In genomic region chr3:150544726-150545125, GRCh38 we compare ENCODE assay signal across 8 cellular contexts. TPM values are rescaled to one million over a fixed set of nuclear protein-coding genes. Genes with fewer than 3 reads are reported as not detected.
DNase-seq lines count a peak whose midpoint lies in the region; TF ChIP-seq lines count a peak whose summit lies in the region.

No MANE protein-coding gene starts in this region.

- H3K4me3 ChIP-seq in dorsolateral prefrontal cortex, result peak overlapping the region; percentile 66 to 99 (median 93)

- no peak for DNase-seq in Calu3
- DNase-seq in NCI-H2029 (lab: John Stamatoyannopoulos, UW), result peak; percentile 31
- no peak for DNase-seq in dorsolateral prefrontal cortex
- no peak for DNase-seq in osteocyte (ENCODE audit: extremely low spot score, unreplicated experiment)
- DNase-seq in GM19238 (ENCODE audit: insufficient read length, low spot score), result no peak
- DNase-seq in NCI-H1930 (lab: John Stamatoyannopoulos, UW), result no peak
- no peak for DNase-seq in HPDE6-E6E7 (ENCODE audit: extremely low spot score)
- DNase-seq in SW 1271 (lab: John Stamatoyannopoulos, UW), result no peak

- H3K27me3 Mint-ChIP-seq in Calu3 (ENCODE audit: unreplicated experiment) (no peaks in the 10 kb centered on the region), osteocyte (ENCODE audit: unreplicated experiment) (no peaks in the 10 kb centered on the region)

- CTCF ChIA-PET in Calu3 (lab: Charles Lee), result interaction anchor here (0.7 kb wide), 1 partner anchor 130 kb away, joined by 3 read pairs; no protein-coding TSS in a partner anchor

- H3K9me3 Mint-ChIP-seq in Calu3 (ENCODE audit: low read depth, unreplicated experiment) (no peaks in the 10 kb centered on the region), osteocyte (ENCODE audit: unreplicated experiment) (no peaks in the 10 kb centered on the region)

- H3K4me3 Mint-ChIP-seq in Calu3 (ENCODE audit: low read depth, unreplicated experiment), result peak overlapping the region; percentile 93
- peak overlapping the region; percentile 100 for H3K4me3 Mint-ChIP-seq in osteocyte (ENCODE audit: unreplicated experiment)

- H3K27me3 ChIP-seq in dorsolateral prefrontal cortex, result no peaks in the 10 kb centered on the region

- H3K36me3 Mint-ChIP-seq in Calu3 (ENCODE audit: insufficient read depth, unreplicated experiment), result peaks cover 81% of the 10 kb centered on the region
- peaks cover 29% of the 10 kb centered on the region for H3K36me3 Mint-ChIP-seq in osteocyte (ENCODE audit: unreplicated experiment)

- peak overlapping the region; percentile 98 for H3K27ac Mint-ChIP-seq in Calu3 (ENCODE audit: unreplicated experiment)
- H3K27ac Mint-ChIP-seq in osteocyte (ENCODE audit: unreplicated experiment), result peak overlapping the region; percentile 23

- intact Hi-C loops in Calu3 (cut with micrococcal nuclease; ENCODE audit: unreplicated experiment), result loop anchor here (2.0 to 5.0 kb wide), 2 partner anchors 74 to 218 kb away; partner anchors contain the start of gene SIAH2
- intact Hi-C loops in dorsolateral prefrontal cortex (cut with DNase I), result loop anchor here in 1 of 2 donors (1.0 to 10.0 kb wide), 2 partner anchors 59 to 160 kb away; partner anchors contain the start of genes ERICH6 and SELENOT

- peak overlapping the region in 57 of 59 donors; percentile 56 to 99 (median 97) for H3K27ac ChIP-seq in dorsolateral prefrontal cortex

- TF ChIP-seq CTCF in Calu3 (IDR thresholded peaks at IDR 0.05; ENCODE audit: unreplicated experiment) (no peak), dorsolateral prefrontal cortex (IDR thresholded peaks at IDR 0.05 in 54 of 56, conservative IDR thresholded peaks at IDR 0.05 in 2 of 56; ENCODE audit: low read depth in 1 of 56, partially characterized antibody in 56 of 56) (no peak), osteocyte (IDR thresholded peaks at IDR 0.05) (no peak)

- H3K4me1 Mint-ChIP-seq in Calu3 (ENCODE audit: low read depth, unreplicated experiment), result peaks cover 55% of the 10 kb centered on the region
- peaks cover 34% of the 10 kb centered on the region for H3K4me1 Mint-ChIP-seq in osteocyte (ENCODE audit: unreplicated experiment)

- TSS peak; percentile 47 for BruUV-seq in Calu3 (replicated peaks; lab: Mats Ljungman, UMichigan)

RNA-seq across cellular contexts. Expression of gene SERP1, which starts 1.6 kb away (rescaled TPM):
- 147 and 152 TPM in 2 replicates for total RNA-seq in Calu3 (2022)
- total RNA-seq in dorsolateral prefrontal cortex, result 100 to 1,000 TPM in 3 of 120 experiments, 10 to 100 TPM in 117; 44.6 to 110 (median 64.5) TPM
- 81.3 and 82.1 TPM in 2 replicates for total RNA-seq in osteocyte

RNA-seq across cellular contexts. Expression of gene EIF2A, which starts 1.9 kb away (rescaled TPM):
- total RNA-seq in Calu3 (2022), result 142 and 167 TPM in 2 replicates
- total RNA-seq in dorsolateral prefrontal cortex, result 10 to 100 TPM; 32.6 to 75.9 (median 53.3) TPM
- total RNA-seq in osteocyte, result 66.5 and 67.7 TPM in 2 replicates

RNA-seq across cellular contexts. Expression of gene SELENOT, which starts 58.4 kb away (rescaled TPM):
- total RNA-seq in Calu3 (2022) (200 and 210 TPM in 2 replicates), dorsolateral prefrontal cortex (100 to 1,000 TPM in 85 of 120 experiments, 10 to 100 TPM in 35; 78.5 to 150 (median 109) TPM), osteocyte (67.9 and 76.1 TPM in 2 replicates)
